ENCODE assay signal across 14 cellular contexts in the genomic region with DNA sequence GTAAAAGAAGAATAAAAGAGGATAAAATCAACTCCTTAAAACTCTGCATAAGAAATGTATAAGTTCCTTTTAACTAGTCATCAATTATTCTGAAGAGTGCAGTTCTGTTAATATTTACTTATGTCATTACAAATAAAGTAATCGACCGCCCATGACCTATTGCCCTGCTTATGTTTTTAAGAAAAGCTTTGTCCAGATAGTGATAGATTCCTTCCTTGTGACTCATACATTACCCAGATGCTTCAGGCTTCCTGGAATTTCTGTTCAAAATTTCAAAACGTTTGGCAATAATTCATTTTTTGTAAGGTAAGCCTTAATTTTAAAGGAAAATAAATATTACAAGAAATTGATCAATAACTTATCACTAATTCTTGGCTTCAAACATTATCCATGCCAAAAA.
A peak's percentile ranks its signal among the peaks of the same experiment; 100 is the strongest.
DNase-seq lines count a peak whose midpoint lies in the region; ATAC-seq and TF ChIP-seq lines count a peak whose summit lies in the region.
"Had no signal": no experiment of that assay in that cellular context is flagged by ENCODE, and none has a peak within 500 bp of the region (broad histone marks: within the 10 kb centered on the region; RNA-seq: fewer than 3 reads in every experiment).

No MANE protein-coding gene starts in this region.

- CTCF ChIA-PET in PC-3 (lab: Charles Lee) (no interaction called here), WTC11 (lab: Charles Lee) (no interaction called here)
- CTCF ChIA-PET in activated CD4-positive, alpha-beta T cell treated with anti-CD3 and anti-CD28 coated beads for 36 hours (lab: Charles Lee) = interaction anchor here (0.6 kb wide), 2 partner anchors 12 to 167 kb away, joined by 3 read pairs; no protein-coding TSS in a partner anchor

- no peaks in the 10 kb centered on the region for H4K20me1 ChIP-seq in PC-3 (ENCODE audit: low read length)
- H4K20me1 ChIP-seq: BLaER1 had no signal

- H3K9me2 ChIP-seq in PC-3 (replicated peaks; ENCODE audit: low read length) = no peaks in the 10 kb centered on the region

- no peaks in the 10 kb centered on the region for H3K4me1 Mint-ChIP-seq in activated CD4-positive, alpha-beta T cell treated with anti-CD3 and anti-CD28 coated beads for 36 hours
- no peaks in the 10 kb centered on the region for H3K4me1 Mint-ChIP-seq in WTC11
- H3K4me1 Mint-ChIP-seq in stimulated activated effector memory CD8-positive, alpha-beta T cell treated with anti-CD3 and anti-CD28 coated beads, Interleukin-12 subunit alpha, Interleukin-12 subunit beta, amount 100 ng/mL, for 72 hours = no peaks in the 10 kb centered on the region

- H3K4me3 Mint-ChIP-seq in activated CD4-positive, alpha-beta T cell treated with anti-CD3 and anti-CD28 coated beads for 36 hours = no peak overlapping the region
- H3K4me3 Mint-ChIP-seq in WTC11 = no peak overlapping the region
- H3K4me3 Mint-ChIP-seq in stimulated activated effector memory CD8-positive, alpha-beta T cell treated with anti-CD3 and anti-CD28 coated beads, Interleukin-12 subunit alpha, Interleukin-12 subunit beta, amount 100 ng/mL, for 72 hours = no peak overlapping the region

- H3K4me1 ChIP-seq in PC-3 (ENCODE audit: insufficient read depth, low read length) = peaks cover 10% of the 10 kb centered on the region
- no peaks in the 10 kb centered on the region for H3K4me1 ChIP-seq in mesendoderm (ENCODE audit: control insufficient read depth, low read depth, low read length)
- H3K4me1 ChIP-seq: BLaER1 had no signal

- WGBS in mesendoderm (ENCODE audit: extremely low coverage, insufficient coverage, low lambda C conversion rate) = no CpG with 5 or more reads among the region's 3 CpGs

- no peak overlapping the region for H2BK5ac ChIP-seq in mesendoderm (ENCODE audit: low read length)

- no TSS peak for BruUV-seq in PC-3 (replicated peaks; lab: Mats Ljungman, UMichigan)

- H3K9me3 Mint-ChIP-seq in activated CD4-positive, alpha-beta T cell treated with anti-CD3 and anti-CD28 coated beads for 36 hours (ENCODE audit: low read depth) = no peaks in the 10 kb centered on the region
- no peaks in the 10 kb centered on the region for H3K9me3 Mint-ChIP-seq in WTC11
- H3K9me3 Mint-ChIP-seq in stimulated activated effector memory CD8-positive, alpha-beta T cell treated with anti-CD3 and anti-CD28 coated beads, Interleukin-12 subunit alpha, Interleukin-12 subunit beta, amount 100 ng/mL, for 72 hours = peaks cover 15% of the 10 kb centered on the region

- H4K8ac ChIP-seq in mesendoderm (ENCODE audit: low read depth, low read length) = no peak overlapping the region

- no peak overlapping the region for H3K4ac ChIP-seq in mesendoderm (ENCODE audit: low read depth, low read length)

- no peak overlapping the region for H2BK120ac ChIP-seq in mesendoderm (ENCODE audit: low read depth, low read length)

- no peak for TF ChIP-seq CTCF in PC-3 (conservative IDR thresholded peaks at IDR 0.05; ENCODE audit: low read depth, low read length)
- no peak for TF ChIP-seq CTCF in WTC11 (IDR thresholded peaks at IDR 0.05)

- H3K4me3 ChIP-seq in PC-3 (ENCODE audit: low read length) = no peak overlapping the region
- H3K4me3 ChIP-seq in mesendoderm (ENCODE audit: low read length) = no peak overlapping the region
- H3K4me3 ChIP-seq: BLaER1 had no signal

- no peak overlapping the region for H3K23ac ChIP-seq in mesendoderm (ENCODE audit: low read length)

- no peak overlapping the region for H3K18ac ChIP-seq in mesendoderm (ENCODE audit: low read length)

- no peaks in the 10 kb centered on the region for H3F3A ChIP-seq in PC-3 (ENCODE audit: low read length, unreplicated experiment)

- no peak overlapping the region for H3K27ac ChIP-seq in PC-3 (ENCODE audit: low read length)
- no peak overlapping the region for H3K27ac ChIP-seq in mesendoderm (ENCODE audit: low read depth, low read length)
- H3K27ac ChIP-seq: BLaER1 had no signal

- no peaks in the 10 kb centered on the region for H3K79me1 ChIP-seq in mesendoderm (ENCODE audit: low read length)

- H3K27me3 ChIP-seq in PC-3 (ENCODE audit: low read length) (no peaks in the 10 kb centered on the region), mesendoderm (ENCODE audit: insufficient read depth, low read length, poor library complexity) (no peaks in the 10 kb centered on the region)
- H3K27me3 ChIP-seq: BLaER1 had no signal

- intact Hi-C loops in PC-3 (cut with micrococcal nuclease) = no loop called here
- intact Hi-C loops in activated CD4-positive, alpha-beta T cell treated with anti-CD3 and anti-CD28 coated beads for 36 hours (cut with DNase I, micrococcal nuclease) = no loop called here

- H3K4me2 ChIP-seq in PC-3 (ENCODE audit: low read length) (peak overlapping the region; percentile 36), mesendoderm (ENCODE audit: low read length) (no peak overlapping the region)
- H3K4me2 ChIP-seq: BLaER1 had no signal

- no peak overlapping the region for H3K27ac Mint-ChIP-seq in activated CD4-positive, alpha-beta T cell treated with anti-CD3 and anti-CD28 coated beads for 36 hours
- H3K27ac Mint-ChIP-seq in WTC11 = no peak overlapping the region
- H3K27ac Mint-ChIP-seq in stimulated activated effector memory CD8-positive, alpha-beta T cell treated with anti-CD3 and anti-CD28 coated beads, Interleukin-12 subunit alpha, Interleukin-12 subunit beta, amount 100 ng/mL, for 72 hours = no peak overlapping the region

- no peaks in the 10 kb centered on the region for H3K36me3 Mint-ChIP-seq in activated CD4-positive, alpha-beta T cell treated with anti-CD3 and anti-CD28 coated beads for 36 hours (ENCODE audit: low read depth)
- no peaks in the 10 kb centered on the region for H3K36me3 Mint-ChIP-seq in WTC11
- H3K36me3 Mint-ChIP-seq in stimulated activated effector memory CD8-positive, alpha-beta T cell treated with anti-CD3 and anti-CD28 coated beads, Interleukin-12 subunit alpha, Interleukin-12 subunit beta, amount 100 ng/mL, for 72 hours = no peaks in the 10 kb centered on the region

- ATAC-seq in PC-3 = peak; percentile 72
- ATAC-seq in activated CD4-positive, alpha-beta T cell treated with anti-CD3 and anti-CD28 coated beads for 36 hours = no peak
- no peak for ATAC-seq in WTC11
- ATAC-seq in stimulated activated effector memory CD8-positive, alpha-beta T cell treated with anti-CD3 and anti-CD28 coated beads, Interleukin-12 subunit alpha, Interleukin-12 subunit beta, amount 100 ng/mL, for 72 hours = no peak
- ATAC-seq: sciatic nerve had no signal

- H4K5ac ChIP-seq in mesendoderm (ENCODE audit: low read length) = no peak overlapping the region

- H3K36me3 ChIP-seq in PC-3 (ENCODE audit: low read depth, low read length) = no peaks in the 10 kb centered on the region
- no peaks in the 10 kb centered on the region for H3K36me3 ChIP-seq in mesendoderm (ENCODE audit: control insufficient read depth, insufficient read depth, low read length)
- H3K36me3 ChIP-seq: BLaER1 had no signal

- no peak overlapping the region for H2AFZ ChIP-seq in PC-3 (ENCODE audit: low read length)

- H3K27me3 Mint-ChIP-seq in activated CD4-positive, alpha-beta T cell treated with anti-CD3 and anti-CD28 coated beads for 36 hours = no peaks in the 10 kb centered on the region
- H3K27me3 Mint-ChIP-seq in WTC11 (ENCODE audit: low read depth) = no peaks in the 10 kb centered on the region

- H3K9me3 ChIP-seq in PC-3 (ENCODE audit: low read length) = no peaks in the 10 kb centered on the region
- H3K9me3 ChIP-seq: BLaER1 had no signal

- H3K79me2 ChIP-seq in PC-3 (ENCODE audit: low read length) (no peaks in the 10 kb centered on the region), mesendoderm (ENCODE audit: control insufficient read depth, insufficient read depth, low read length) (no peaks in the 10 kb centered on the region)

- no peak overlapping the region for H2BK15ac ChIP-seq in mesendoderm (replicated peaks; ENCODE audit: low read depth)

- H3K9ac ChIP-seq in PC-3 (ENCODE audit: low read length) = no peak overlapping the region
- no peak overlapping the region for H3K9ac ChIP-seq in mesendoderm (ENCODE audit: low read length)
- H3K9ac ChIP-seq: BLaER1 had no signal

- DNase-seq in DMS53 (lab: John Stamatoyannopoulos, UW) (peak; percentile 53), PC-3 (peak; percentile 74), fibroblast of gingiva (ENCODE audit: low read depth) (peak; percentile 26), mesendoderm (peak; percentile 51), WTC11 (ENCODE audit: low spot score) (no peak), UCSD-AML1 (lab: John Stamatoyannopoulos, UW; ENCODE audit: unreplicated experiment) (no peak)
- no peak for DNase-seq in activated CD4-positive, alpha-beta T cell treated with anti-CD3 and anti-CD28 coated beads for 36 hours
- no peak for DNase-seq in stimulated activated effector memory CD8-positive, alpha-beta T cell treated with anti-CD3 and anti-CD28 coated beads, Interleukin-12 subunit alpha, Interleukin-12 subunit beta, amount 100 ng/mL, for 72 hours (ENCODE audit: low spot score in 2 of 2)
- DNase-seq: activated CD4-positive, alpha-beta T cell treated with anti-CD3 and anti-CD28 coated beads for 48 hours; Karpas-422; NCI-H1930; T-helper 1 cell had no signal

- no peak overlapping the region for H3K56ac ChIP-seq in mesendoderm (ENCODE audit: low read length)

- POLR2A ChIA-PET in PC-3 (lab: Charles Lee; ENCODE audit: unreplicated experiment) = no interaction called here
- POLR2A ChIA-PET in activated CD4-positive, alpha-beta T cell treated with anti-CD3 and anti-CD28 coated beads for 36 hours (lab: Charles Lee) = no interaction called here
- POLR2A ChIA-PET in WTC11 (lab: Charles Lee) = no interaction called here

- no peak overlapping the region for H2AK5ac ChIP-seq in mesendoderm (ENCODE audit: low read length)

TF ChIP-seq in WTC11, 78 proteins besides CTCF, POLR2A, EP300 and RAD21 (continues in another document):
- TF ChIP-seq, protein P1, sequence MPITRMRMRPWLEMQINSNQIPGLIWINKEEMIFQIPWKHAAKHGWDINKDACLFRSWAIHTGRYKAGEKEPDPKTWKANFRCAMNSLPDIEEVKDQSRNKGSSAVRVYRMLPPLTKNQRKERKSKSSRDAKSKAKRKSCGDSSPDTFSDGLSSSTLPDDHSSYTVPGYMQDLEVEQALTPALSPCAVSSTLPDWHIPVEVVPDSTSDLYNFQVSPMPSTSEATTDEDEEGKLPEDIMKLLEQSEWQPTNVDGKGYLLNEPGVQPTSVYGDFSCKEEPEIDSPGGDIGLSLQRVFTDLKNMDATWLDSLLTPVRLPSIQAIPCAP (CRISPR knock-in tag; IDR thresholded peaks at IDR 0.05) = no peak
- TF ChIP-seq ESRRA (CRISPR knock-in tag; IDR thresholded peaks at IDR 0.05; ENCODE audit: borderline replicate concordance) (no peak), PRRX2 (CRISPR knock-in tag; IDR thresholded peaks at IDR 0.05) (no peak), MYBL2 (CRISPR knock-in tag; IDR thresholded peaks at IDR 0.05) (no peak), HMGA2 (CRISPR knock-in tag; IDR thresholded peaks at IDR 0.05) (no peak), ETV6 (CRISPR knock-in tag; IDR thresholded peaks at IDR 0.05) (no peak)
- TF ChIP-seq, protein P2, sequence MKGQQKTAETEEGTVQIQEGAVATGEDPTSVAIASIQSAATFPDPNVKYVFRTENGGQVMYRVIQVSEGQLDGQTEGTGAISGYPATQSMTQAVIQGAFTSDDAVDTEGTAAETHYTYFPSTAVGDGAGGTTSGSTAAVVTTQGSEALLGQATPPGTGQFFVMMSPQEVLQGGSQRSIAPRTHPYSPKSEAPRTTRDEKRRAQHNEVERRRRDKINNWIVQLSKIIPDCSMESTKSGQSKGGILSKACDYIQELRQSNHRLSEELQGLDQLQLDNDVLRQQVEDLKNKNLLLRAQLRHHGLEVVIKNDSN (CRISPR knock-in tag; IDR thresholded peaks at IDR 0.05) = no peak

Comparison
In these comparisons a context has a peak if more than half of its experiments do, and no peak if none do; other contexts are left out.
1. DNase-seq: peak in DMS53 (single experiment), PC-3 (single experiment), fibroblast of gingiva (single experiment) and mesendoderm (single experiment); none in activated CD4-positive, alpha-beta T cell treated with anti-CD3 and anti-CD28 coated beads for 36 hours (single experiment), WTC11 (single experiment), stimulated activated effector memory CD8-positive, alpha-beta T cell treated with anti-CD3 and anti-CD28 coated beads, Interleukin-12 subunit alpha, Interleukin-12 subunit beta, amount 100 ng/mL, for 72 hours (0 of 2) and UCSD-AML1 (single experiment).